In genomic region chr2:96344011-96344410, GRCh38 we compare ENCODE assay signal across 8 cellular contexts. TPM values are rescaled to one million over a fixed set of nuclear protein-coding genes. Genes with fewer than 3 reads are reported as not detected.
DNase-seq lines count a peak whose midpoint lies in the region; ATAC-seq, FAIRE-seq and TF ChIP-seq lines count a peak whose summit lies in the region.

No MANE protein-coding gene starts in this region.

- TF ChIP-seq CTCF in astrocyte of the spinal cord (IDR thresholded peaks at IDR 0.05; ENCODE audit: low read depth, low read length) = no peak

- DNase-seq in CD1c-positive myeloid dendritic cell (ENCODE audit: extremely low spot score) (peak; percentile 92), astrocyte of the spinal cord (ENCODE audit: low read depth, low spot score) (peak; percentile 43), frontal cortex (ENCODE audit: low spot score in 2 of 2) (no peak), AG08395 (ENCODE audit: low spot score) (no peak), NCI-H2081 treated with DMSO at 0.1 percent for 48 hours (lab: John Stamatoyannopoulos, UW) (no peak), HK-2 (ENCODE audit: unreplicated experiment) (no peak)

- no peak for FAIRE-seq in frontal cortex (lab: Jason Lieb, UNC)

- ATAC-seq in GM19463 (IDR thresholded peaks at IDR 0.05; ENCODE audit: unreplicated experiment) = peak; percentile 85
- ATAC-seq in HG03558 (IDR thresholded peaks at IDR 0.05; ENCODE audit: extremely low read depth, unreplicated experiment) = peak; percentile 79

- H3K4me3 ChIP-seq in astrocyte of the spinal cord (ENCODE audit: low read depth, low read length) = no peak overlapping the region

- in situ Hi-C loops in astrocyte of the spinal cord (cut with HindIII; ENCODE audit: low sequenced_read_pairs) = no loop called here

RNA-seq across cellular contexts. Expression of gene NCAPH, which starts 8.4 kb away (rescaled TPM):
- 2.4 TPM for total RNA-seq in frontal cortex

RNA-seq across cellular contexts. Expression of gene ITPRIPL1, which starts 18.9 kb away (rescaled TPM):
- total RNA-seq in frontal cortex = 4.9 TPM

RNA-seq across cellular contexts. Expression of gene SNRNP200, which starts 38.7 kb away (rescaled TPM):
- 41.6 TPM for total RNA-seq in frontal cortex

Comparison
In these comparisons a context has a peak if more than half of its experiments do, and no peak if none do; other contexts are left out.
1. DNase-seq: peak in CD1c-positive myeloid dendritic cell (single experiment) and astrocyte of the spinal cord (single experiment); none in frontal cortex (0 of 2), AG08395 (single experiment), NCI-H2081 treated with DMSO at 0.1 percent for 48 hours (single experiment) and HK-2 (single experiment).